In genomic region chr11:36012979-36013378, GRCh38 we compare ENCODE assay signal across 1 cellular context.
TF ChIP-seq lines count a peak whose summit lies in the region.

No MANE protein-coding gene starts in this region.

TF ChIP-seq in SK-N-SH, 30 proteins besides CTCF, POLR2A, EP300 and RAD21 (continued from another document):
- TF ChIP-seq, protein P1, sequence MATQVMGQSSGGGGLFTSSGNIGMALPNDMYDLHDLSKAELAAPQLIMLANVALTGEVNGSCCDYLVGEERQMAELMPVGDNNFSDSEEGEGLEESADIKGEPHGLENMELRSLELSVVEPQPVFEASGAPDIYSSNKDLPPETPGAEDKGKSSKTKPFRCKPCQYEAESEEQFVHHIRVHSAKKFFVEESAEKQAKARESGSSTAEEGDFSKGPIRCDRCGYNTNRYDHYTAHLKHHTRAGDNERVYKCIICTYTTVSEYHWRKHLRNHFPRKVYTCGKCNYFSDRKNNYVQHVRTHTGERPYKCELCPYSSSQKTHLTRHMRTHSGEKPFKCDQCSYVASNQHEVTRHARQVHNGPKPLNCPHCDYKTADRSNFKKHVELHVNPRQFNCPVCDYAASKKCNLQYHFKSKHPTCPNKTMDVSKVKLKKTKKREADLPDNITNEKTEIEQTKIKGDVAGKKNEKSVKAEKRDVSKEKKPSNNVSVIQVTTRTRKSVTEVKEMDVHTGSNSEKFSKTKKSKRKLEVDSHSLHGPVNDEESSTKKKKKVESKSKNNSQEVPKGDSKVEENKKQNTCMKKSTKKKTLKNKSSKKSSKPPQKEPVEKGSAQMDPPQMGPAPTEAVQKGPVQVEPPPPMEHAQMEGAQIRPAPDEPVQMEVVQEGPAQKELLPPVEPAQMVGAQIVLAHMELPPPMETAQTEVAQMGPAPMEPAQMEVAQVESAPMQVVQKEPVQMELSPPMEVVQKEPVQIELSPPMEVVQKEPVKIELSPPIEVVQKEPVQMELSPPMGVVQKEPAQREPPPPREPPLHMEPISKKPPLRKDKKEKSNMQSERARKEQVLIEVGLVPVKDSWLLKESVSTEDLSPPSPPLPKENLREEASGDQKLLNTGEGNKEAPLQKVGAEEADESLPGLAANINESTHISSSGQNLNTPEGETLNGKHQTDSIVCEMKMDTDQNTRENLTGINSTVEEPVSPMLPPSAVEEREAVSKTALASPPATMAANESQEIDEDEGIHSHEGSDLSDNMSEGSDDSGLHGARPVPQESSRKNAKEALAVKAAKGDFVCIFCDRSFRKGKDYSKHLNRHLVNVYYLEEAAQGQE (IDR thresholded peaks at IDR 0.05; ENCODE audit: low read depth, low read length), result no peak
- TF ChIP-seq, protein P2, sequence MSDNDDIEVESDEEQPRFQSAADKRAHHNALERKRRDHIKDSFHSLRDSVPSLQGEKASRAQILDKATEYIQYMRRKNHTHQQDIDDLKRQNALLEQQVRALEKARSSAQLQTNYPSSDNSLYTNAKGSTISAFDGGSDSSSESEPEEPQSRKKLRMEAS (IDR thresholded peaks at IDR 0.05; ENCODE audit: low read depth), result no peak
- TF ChIP-seq RFX5 (IDR thresholded peaks at IDR 0.05; ENCODE audit: low read length) (no peak), JUND (IDR thresholded peaks at IDR 0.05) (no peak), TAF1 (IDR thresholded peaks at IDR 0.05; ENCODE audit: borderline replicate concordance, low read depth, low read length) (no peak), FOXJ3 (CRISPR knock-in tag; IDR thresholded peaks at IDR 0.05) (no peak), TCF12 (IDR thresholded peaks at IDR 0.05) (no peak), MEF2A (IDR thresholded peaks at IDR 0.05; ENCODE audit: borderline replicate concordance, low read depth) (no peak), POLR2AphosphoS5 (IDR thresholded peaks at IDR 0.05; ENCODE audit: low read depth, low read length) (no peak), RCOR1 (IDR thresholded peaks at IDR 0.05; ENCODE audit: low read length) (no peak), CHD2 (IDR thresholded peaks at IDR 0.05; ENCODE audit: low read length, partially characterized antibody) (no peak), MXI1 (IDR thresholded peaks at IDR 0.05; ENCODE audit: low read depth, low read length) (no peak), GATA2 (CRISPR knock-in tag; IDR thresholded peaks at IDR 0.05) (no peak), FOSL2 (IDR thresholded peaks at IDR 0.05; ENCODE audit: borderline replicate concordance, low read depth) (no peak), EZH2phosphoT487 (IDR thresholded peaks at IDR 0.05; ENCODE audit: borderline replicate concordance, low read depth) (no peak), TEAD4 (IDR thresholded peaks at IDR 0.05; ENCODE audit: borderline replicate concordance, insufficient read depth) (no peak), NFIC (IDR thresholded peaks at IDR 0.05; ENCODE audit: borderline replicate concordance) (no peak)
- TF ChIP-seq, protein P3, sequence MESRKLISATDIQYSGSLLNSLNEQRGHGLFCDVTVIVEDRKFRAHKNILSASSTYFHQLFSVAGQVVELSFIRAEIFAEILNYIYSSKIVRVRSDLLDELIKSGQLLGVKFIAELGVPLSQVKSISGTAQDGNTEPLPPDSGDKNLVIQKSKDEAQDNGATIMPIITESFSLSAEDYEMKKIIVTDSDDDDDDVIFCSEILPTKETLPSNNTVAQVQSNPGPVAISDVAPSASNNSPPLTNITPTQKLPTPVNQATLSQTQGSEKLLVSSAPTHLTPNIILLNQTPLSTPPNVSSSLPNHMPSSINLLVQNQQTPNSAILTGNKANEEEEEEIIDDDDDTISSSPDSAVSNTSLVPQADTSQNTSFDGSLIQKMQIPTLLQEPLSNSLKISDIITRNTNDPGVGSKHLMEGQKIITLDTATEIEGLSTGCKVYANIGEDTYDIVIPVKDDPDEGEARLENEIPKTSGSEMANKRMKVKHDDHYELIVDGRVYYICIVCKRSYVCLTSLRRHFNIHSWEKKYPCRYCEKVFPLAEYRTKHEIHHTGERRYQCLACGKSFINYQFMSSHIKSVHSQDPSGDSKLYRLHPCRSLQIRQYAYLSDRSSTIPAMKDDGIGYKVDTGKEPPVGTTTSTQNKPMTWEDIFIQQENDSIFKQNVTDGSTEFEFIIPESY (IDR thresholded peaks at IDR 0.05; ENCODE audit: borderline replicate concordance, low read depth), result no peak
